Comparison of ENCODE assay signal across 1 cellular context in genomic region chr18:50287441-50288347, GRCh38.
TF ChIP-seq lines count a peak whose summit lies in the region.

Gene CXXC1 (minus strand): TSS chr18:50287692. CDS start chr18:50287589, 103 bp downstream.

TF ChIP-seq in HepG2, 621 proteins besides CTCF, POLR2A, EP300 and RAD21 (continued from another document and continues in another):
- TF ChIP-seq PRDM15 (CRISPR knock-in tag; IDR thresholded peaks at IDR 0.05) (no peak), RFXAP (CRISPR knock-in tag; IDR thresholded peaks at IDR 0.05; ENCODE audit: borderline replicate concordance) (peak; percentile 31; the same call in 1 of the 2 replicates), SIX4 (CRISPR knock-in tag; IDR thresholded peaks at IDR 0.05) (peak; percentile 75; the same call in 1 of the 2 replicates), MIER3 (CRISPR knock-in tag; IDR thresholded peaks at IDR 0.05; ENCODE audit: borderline replicate concordance) (peak; percentile 92; the same call in 1 of the 2 replicates), E2F5 (CRISPR knock-in tag; conservative IDR thresholded peaks at IDR 0.05) (no peak), ZNF407 (CRISPR knock-in tag; IDR thresholded peaks at IDR 0.05; ENCODE audit: not compliant biosample characterization) (peak; percentile 66), MEIS1 (CRISPR knock-in tag; IDR thresholded peaks at IDR 0.05; ENCODE audit: borderline replicate concordance) (peak; percentile 72), ZNF235 (CRISPR knock-in tag; IDR thresholded peaks at IDR 0.05; ENCODE audit: borderline replicate concordance) (0 out of 2 replicates have a peak, but pooled peaks have one; percentile 85), ZNF782 (CRISPR knock-in tag; IDR thresholded peaks at IDR 0.05; ENCODE audit: borderline replicate concordance) (peak; percentile 61; the same call in 1 of the 2 replicates), ELF1 (CRISPR knock-in tag; IDR thresholded peaks at IDR 0.05) (peak; percentile 90), RBM39 (IDR thresholded peaks at IDR 0.05; ENCODE audit: low read depth, low read length, poor library complexity, severe bottlenecking) (peak; percentile 54), ZNF513 (CRISPR knock-in tag; conservative IDR thresholded peaks at IDR 0.05) (no peak), KAT8 (CRISPR knock-in tag; IDR thresholded peaks at IDR 0.05) (peak; percentile 94), ARNT2 (CRISPR knock-in tag; IDR thresholded peaks at IDR 0.05; ENCODE audit: low read depth) (peak; percentile 68; the same call in 1 of the 2 replicates), ZNF556 (CRISPR knock-in tag; IDR thresholded peaks at IDR 0.05; ENCODE audit: borderline replicate concordance) (peak; percentile 76; the same call in 1 of the 2 replicates), ATF7 (IDR thresholded peaks at IDR 0.05) (peak; percentile 64), ATF7 (CRISPR knock-in tag; IDR thresholded peaks at IDR 0.05) (no peak), HOXA5 (CRISPR knock-in tag; IDR thresholded peaks at IDR 0.05) (peak; percentile 70; the same call in 1 of the 2 replicates), ZNF614 (CRISPR knock-in tag; IDR thresholded peaks at IDR 0.05; ENCODE audit: borderline replicate concordance) (peak; percentile 55; the same call in 1 of the 2 replicates), NR2C2 (CRISPR knock-in tag; IDR thresholded peaks at IDR 0.05; ENCODE audit: borderline replicate concordance) (peak; percentile 98), FOXO1 (CRISPR knock-in tag; IDR thresholded peaks at IDR 0.05) (0 out of 2 replicates have a peak, but pooled peaks have one; percentile 27), RNF2 (conservative IDR thresholded peaks at IDR 0.05; ENCODE audit: low read depth) (0 out of 2 replicates have a peak, but pooled peaks have one; percentile 33), HDAC1 (CRISPR knock-in tag; IDR thresholded peaks at IDR 0.05) (peak; percentile 86)
- TF ChIP-seq, protein P1, sequence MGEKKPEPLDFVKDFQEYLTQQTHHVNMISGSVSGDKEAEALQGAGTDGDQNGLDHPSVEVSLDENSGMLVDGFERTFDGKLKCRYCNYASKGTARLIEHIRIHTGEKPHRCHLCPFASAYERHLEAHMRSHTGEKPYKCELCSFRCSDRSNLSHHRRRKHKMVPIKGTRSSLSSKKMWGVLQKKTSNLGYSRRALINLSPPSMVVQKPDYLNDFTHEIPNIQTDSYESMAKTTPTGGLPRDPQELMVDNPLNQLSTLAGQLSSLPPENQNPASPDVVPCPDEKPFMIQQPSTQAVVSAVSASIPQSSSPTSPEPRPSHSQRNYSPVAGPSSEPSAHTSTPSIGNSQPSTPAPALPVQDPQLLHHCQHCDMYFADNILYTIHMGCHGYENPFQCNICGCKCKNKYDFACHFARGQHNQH (CRISPR knock-in tag; IDR thresholded peaks at IDR 0.05) = peak; percentile 79; the same call in 1 of the 2 replicates
- TF ChIP-seq, protein P2, sequence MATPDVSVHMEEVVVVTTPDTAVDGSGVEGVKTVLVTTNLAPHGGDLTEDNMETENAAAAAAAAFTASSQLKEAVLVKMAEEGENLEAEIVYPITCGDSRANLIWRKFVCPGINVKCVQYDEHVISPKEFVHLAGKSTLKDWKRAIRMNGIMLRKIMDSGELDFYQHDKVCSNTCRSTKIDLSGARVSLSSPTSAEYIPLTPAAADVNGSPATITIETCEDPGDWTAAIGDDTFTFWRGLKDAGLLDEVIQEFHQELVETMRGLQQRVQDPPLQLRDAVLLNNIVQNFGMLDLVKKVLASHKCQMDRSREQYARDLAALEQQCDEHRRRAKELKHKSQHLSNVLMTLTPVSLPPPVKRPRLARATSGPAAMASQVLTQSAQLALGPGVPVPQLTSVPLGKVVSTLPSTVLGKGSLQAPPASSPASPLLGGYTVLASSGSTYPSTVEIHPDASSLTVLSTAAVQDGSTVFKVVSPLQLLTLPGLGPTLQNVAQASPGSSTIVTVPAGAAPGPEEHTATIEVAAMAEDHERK (CRISPR knock-in tag; IDR thresholded peaks at IDR 0.05; ENCODE audit: low read depth) = peak; percentile 91
- TF ChIP-seq, protein P3, sequence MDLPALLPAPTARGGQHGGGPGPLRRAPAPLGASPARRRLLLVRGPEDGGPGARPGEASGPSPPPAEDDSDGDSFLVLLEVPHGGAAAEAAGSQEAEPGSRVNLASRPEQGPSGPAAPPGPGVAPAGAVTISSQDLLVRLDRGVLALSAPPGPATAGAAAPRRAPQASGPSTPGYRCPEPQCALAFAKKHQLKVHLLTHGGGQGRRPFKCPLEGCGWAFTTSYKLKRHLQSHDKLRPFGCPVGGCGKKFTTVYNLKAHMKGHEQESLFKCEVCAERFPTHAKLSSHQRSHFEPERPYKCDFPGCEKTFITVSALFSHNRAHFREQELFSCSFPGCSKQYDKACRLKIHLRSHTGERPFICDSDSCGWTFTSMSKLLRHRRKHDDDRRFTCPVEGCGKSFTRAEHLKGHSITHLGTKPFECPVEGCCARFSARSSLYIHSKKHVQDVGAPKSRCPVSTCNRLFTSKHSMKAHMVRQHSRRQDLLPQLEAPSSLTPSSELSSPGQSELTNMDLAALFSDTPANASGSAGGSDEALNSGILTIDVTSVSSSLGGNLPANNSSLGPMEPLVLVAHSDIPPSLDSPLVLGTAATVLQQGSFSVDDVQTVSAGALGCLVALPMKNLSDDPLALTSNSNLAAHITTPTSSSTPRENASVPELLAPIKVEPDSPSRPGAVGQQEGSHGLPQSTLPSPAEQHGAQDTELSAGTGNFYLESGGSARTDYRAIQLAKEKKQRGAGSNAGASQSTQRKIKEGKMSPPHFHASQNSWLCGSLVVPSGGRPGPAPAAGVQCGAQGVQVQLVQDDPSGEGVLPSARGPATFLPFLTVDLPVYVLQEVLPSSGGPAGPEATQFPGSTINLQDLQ (CRISPR knock-in tag; IDR thresholded peaks at IDR 0.05) = peak; percentile 77; the same call in 1 of the 2 replicates
- TF ChIP-seq, protein P4, sequence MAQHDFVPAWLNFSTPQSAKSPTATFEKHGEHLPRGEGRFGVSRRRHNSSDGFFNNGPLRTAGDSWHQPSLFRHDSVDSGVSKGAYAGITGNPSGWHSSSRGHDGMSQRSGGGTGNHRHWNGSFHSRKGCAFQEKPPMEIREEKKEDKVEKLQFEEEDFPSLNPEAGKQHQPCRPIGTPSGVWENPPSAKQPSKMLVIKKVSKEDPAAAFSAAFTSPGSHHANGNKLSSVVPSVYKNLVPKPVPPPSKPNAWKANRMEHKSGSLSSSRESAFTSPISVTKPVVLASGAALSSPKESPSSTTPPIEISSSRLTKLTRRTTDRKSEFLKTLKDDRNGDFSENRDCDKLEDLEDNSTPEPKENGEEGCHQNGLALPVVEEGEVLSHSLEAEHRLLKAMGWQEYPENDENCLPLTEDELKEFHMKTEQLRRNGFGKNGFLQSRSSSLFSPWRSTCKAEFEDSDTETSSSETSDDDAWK (CRISPR knock-in tag; IDR thresholded peaks at IDR 0.05) = no peak
- TF ChIP-seq, protein P5, sequence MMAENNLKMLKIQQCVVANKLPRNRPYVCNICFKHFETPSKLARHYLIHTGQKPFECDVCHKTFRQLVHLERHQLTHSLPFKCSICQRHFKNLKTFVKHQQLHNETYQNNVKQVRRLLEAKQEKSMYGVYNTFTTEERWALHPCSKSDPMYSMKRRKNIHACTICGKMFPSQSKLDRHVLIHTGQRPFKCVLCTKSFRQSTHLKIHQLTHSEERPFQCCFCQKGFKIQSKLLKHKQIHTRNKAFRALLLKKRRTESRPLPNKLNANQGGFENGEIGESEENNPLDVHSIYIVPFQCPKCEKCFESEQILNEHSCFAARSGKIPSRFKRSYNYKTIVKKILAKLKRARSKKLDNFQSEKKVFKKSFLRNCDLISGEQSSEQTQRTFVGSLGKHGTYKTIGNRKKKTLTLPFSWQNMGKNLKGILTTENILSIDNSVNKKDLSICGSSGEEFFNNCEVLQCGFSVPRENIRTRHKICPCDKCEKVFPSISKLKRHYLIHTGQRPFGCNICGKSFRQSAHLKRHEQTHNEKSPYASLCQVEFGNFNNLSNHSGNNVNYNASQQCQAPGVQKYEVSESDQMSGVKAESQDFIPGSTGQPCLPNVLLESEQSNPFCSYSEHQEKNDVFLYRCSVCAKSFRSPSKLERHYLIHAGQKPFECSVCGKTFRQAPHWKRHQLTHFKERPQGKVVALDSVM (CRISPR knock-in tag; IDR thresholded peaks at IDR 0.05) = peak; percentile 17; the same call in 1 of the 2 replicates
